ENCODE assay signal across 18 cellular contexts in genomic region chr13:27976362-27977177, GRCh38. TPM values are rescaled to one million over a fixed set of nuclear protein-coding genes. Genes with fewer than 3 reads are reported as not detected.
"Had no signal": no experiment of that assay in that cellular context is flagged by ENCODE, and none has a peak within 500 bp of the region (broad histone marks: within the 10 kb centered on the region; RNA-seq: fewer than 3 reads in every experiment).

No MANE protein-coding gene starts in this region.

- H3K4me3 ChIP-seq: lower lobe of right lung, tibial artery, vagina had no signal

- ATAC-seq: activated T-helper 17 cell treated with anti-CD3 and anti-CD28 coated beads, Interleukin-2, amount 50 U/mL, for 72 hours; left cardiac atrium; lower lobe of right lung; stimulated activated memory B cell treated with anti-CD40 and anti-IgM and Interleukin-4, amounts not matched to agents 10 μg/mL and 1 μg/mL and 100 μg/mL, for 72 hours had no signal

- H3K9me3 ChIP-seq: lower lobe of right lung, tibial artery, vagina had no signal

- FAIRE-seq: astrocyte, bronchial epithelial cell, frontal cortex had no signal

- H3K27ac Mint-ChIP-seq: activated CD4-positive, alpha-beta T cell treated with anti-CD3 and anti-CD28 coated beads, Interleukin-2, amount 10 ng/mL, durations not matched to agents 7 days and 5 days; activated T-helper 17 cell treated with anti-CD3 and anti-CD28 coated beads, Interleukin-2, amount 50 U/mL, for 72 hours; endodermal cell; stimulated activated memory B cell treated with anti-CD40 and anti-IgM and Interleukin-4, amounts not matched to agents 10 μg/mL and 1 μg/mL and 100 μg/mL, for 72 hours had no signal

- DNase-seq: activated CD4-positive, alpha-beta T cell treated with anti-CD3 and anti-CD28 coated beads, Interleukin-2, amount 10 ng/mL, durations not matched to agents 7 days and 5 days; activated naive CD4-positive, alpha-beta T cell treated with anti-CD3 and anti-CD28 coated beads, Interleukin-2, amount 50 U/mL, for 16 hours; left cardiac atrium; lower lobe of right lung; stimulated activated CD4-positive, alpha-beta T cell treated with anti-CD3 and anti-CD28 coated beads, Interleukin-2, amount 100 ng/mL, for 48 hours; T-helper 9 cell had no signal

- H3K36me3 ChIP-seq: lower lobe of right lung, tibial artery, vagina had no signal

- H3K4me1 Mint-ChIP-seq: activated T-helper 17 cell treated with anti-CD3 and anti-CD28 coated beads, Interleukin-2, amount 50 U/mL, for 72 hours had no signal

- H3K27ac ChIP-seq: lower lobe of right lung, tibial artery, vagina had no signal

- H3K9me3 Mint-ChIP-seq: activated CD4-positive, alpha-beta T cell treated with anti-CD3 and anti-CD28 coated beads, Interleukin-2, amount 10 ng/mL, durations not matched to agents 7 days and 5 days; activated T-helper 17 cell treated with anti-CD3 and anti-CD28 coated beads, Interleukin-2, amount 50 U/mL, for 72 hours; endodermal cell; stimulated activated memory B cell treated with anti-CD40 and anti-IgM and Interleukin-4, amounts not matched to agents 10 μg/mL and 1 μg/mL and 100 μg/mL, for 72 hours had no signal

- H3K4me3 Mint-ChIP-seq: activated CD4-positive, alpha-beta T cell treated with anti-CD3 and anti-CD28 coated beads, Interleukin-2, amount 10 ng/mL, durations not matched to agents 7 days and 5 days; activated T-helper 17 cell treated with anti-CD3 and anti-CD28 coated beads, Interleukin-2, amount 50 U/mL, for 72 hours had no signal

- H3K36me3 Mint-ChIP-seq: stimulated activated memory B cell treated with anti-CD40 and anti-IgM and Interleukin-4, amounts not matched to agents 10 μg/mL and 1 μg/mL and 100 μg/mL, for 72 hours had no signal

- H3K27me3 ChIP-seq: vagina had no signal

RNA-seq across cellular contexts. Expression of gene CDX2, which starts 7.5 kb away (rescaled TPM):
- total RNA-seq: activated CD4-positive, alpha-beta T cell treated with anti-CD3 and anti-CD28 coated beads, Interleukin-2, amount 10 ng/mL, durations not matched to agents 7 days and 5 days; activated T-helper 17 cell treated with anti-CD3 and anti-CD28 coated beads, Interleukin-2, amount 50 U/mL, for 72 hours; astrocyte; bronchial epithelial cell; chondrocyte; dermis microvascular lymphatic vessel endothelial cell; endodermal cell; epithelial cell of proximal tubule; frontal cortex; left cardiac atrium; lower lobe of right lung; subcutaneous adipose tissue; vagina had no signal

RNA-seq across cellular contexts. Expression of gene URAD, which starts 11.9 kb away (rescaled TPM):
- total RNA-seq: activated CD4-positive, alpha-beta T cell treated with anti-CD3 and anti-CD28 coated beads, Interleukin-2, amount 10 ng/mL, durations not matched to agents 7 days and 5 days; activated T-helper 17 cell treated with anti-CD3 and anti-CD28 coated beads, Interleukin-2, amount 50 U/mL, for 72 hours; astrocyte; bronchial epithelial cell; chondrocyte; dermis microvascular lymphatic vessel endothelial cell; endodermal cell; epithelial cell of proximal tubule; frontal cortex; left cardiac atrium; lower lobe of right lung; vagina had no signal

RNA-seq across cellular contexts. Expression of gene PDX1, which starts 56.8 kb away (rescaled TPM):
- total RNA-seq: activated CD4-positive, alpha-beta T cell treated with anti-CD3 and anti-CD28 coated beads, Interleukin-2, amount 10 ng/mL, durations not matched to agents 7 days and 5 days; activated T-helper 17 cell treated with anti-CD3 and anti-CD28 coated beads, Interleukin-2, amount 50 U/mL, for 72 hours; astrocyte; bronchial epithelial cell; chondrocyte; dermis microvascular lymphatic vessel endothelial cell; endodermal cell; epithelial cell of proximal tubule; frontal cortex; left cardiac atrium; lower lobe of right lung; subcutaneous adipose tissue; vagina had no signal
